2 cellular contexts compared by ENCODE assay signal in genomic region chr1:2004867-2005266, GRCh38.
TF ChIP-seq lines count a peak whose summit lies in the region.

No MANE protein-coding gene starts in this region.

TF ChIP-seq in SK-N-SH, 30 proteins besides CTCF, POLR2A, EP300 and RAD21:
- TF ChIP-seq RXRA (IDR thresholded peaks at IDR 0.05; ENCODE audit: borderline replicate concordance, low read depth), result no peak
- no peak for TF ChIP-seq POLR2AphosphoS5 (IDR thresholded peaks at IDR 0.05; ENCODE audit: low read depth, low read length)
- TF ChIP-seq, protein P1, sequence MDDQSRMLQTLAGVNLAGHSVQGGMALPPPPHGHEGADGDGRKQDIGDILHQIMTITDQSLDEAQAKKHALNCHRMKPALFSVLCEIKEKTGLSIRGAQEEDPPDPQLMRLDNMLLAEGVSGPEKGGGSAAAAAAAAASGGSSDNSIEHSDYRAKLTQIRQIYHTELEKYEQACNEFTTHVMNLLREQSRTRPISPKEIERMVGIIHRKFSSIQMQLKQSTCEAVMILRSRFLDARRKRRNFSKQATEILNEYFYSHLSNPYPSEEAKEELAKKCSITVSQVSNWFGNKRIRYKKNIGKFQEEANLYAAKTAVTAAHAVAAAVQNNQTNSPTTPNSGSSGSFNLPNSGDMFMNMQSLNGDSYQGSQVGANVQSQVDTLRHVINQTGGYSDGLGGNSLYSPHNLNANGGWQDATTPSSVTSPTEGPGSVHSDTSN (IDR thresholded peaks at IDR 0.05), result no peak
- no peak for TF ChIP-seq RCOR1 (IDR thresholded peaks at IDR 0.05; ENCODE audit: low read length)
- no peak for TF ChIP-seq TEAD4 (IDR thresholded peaks at IDR 0.05; ENCODE audit: borderline replicate concordance, insufficient read depth)
- TF ChIP-seq, protein P2, sequence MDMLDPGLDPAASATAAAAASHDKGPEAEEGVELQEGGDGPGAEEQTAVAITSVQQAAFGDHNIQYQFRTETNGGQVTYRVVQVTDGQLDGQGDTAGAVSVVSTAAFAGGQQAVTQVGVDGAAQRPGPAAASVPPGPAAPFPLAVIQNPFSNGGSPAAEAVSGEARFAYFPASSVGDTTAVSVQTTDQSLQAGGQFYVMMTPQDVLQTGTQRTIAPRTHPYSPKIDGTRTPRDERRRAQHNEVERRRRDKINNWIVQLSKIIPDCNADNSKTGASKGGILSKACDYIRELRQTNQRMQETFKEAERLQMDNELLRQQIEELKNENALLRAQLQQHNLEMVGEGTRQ (IDR thresholded peaks at IDR 0.05; ENCODE audit: borderline replicate concordance, low read depth, low read length), result no peak
- TF ChIP-seq NFIC (IDR thresholded peaks at IDR 0.05; ENCODE audit: borderline replicate concordance), result no peak
- TF ChIP-seq TAF1 (IDR thresholded peaks at IDR 0.05; ENCODE audit: borderline replicate concordance, low read depth, low read length), result no peak
- no peak for TF ChIP-seq ELF1 (IDR thresholded peaks at IDR 0.05)
- TF ChIP-seq JUND (IDR thresholded peaks at IDR 0.05), result no peak
- no peak for TF ChIP-seq FOXJ3 (CRISPR knock-in tag; IDR thresholded peaks at IDR 0.05)
- TF ChIP-seq MEF2A (IDR thresholded peaks at IDR 0.05; ENCODE audit: borderline replicate concordance, low read depth), result no peak
- TF ChIP-seq NRF1 (IDR thresholded peaks at IDR 0.05; ENCODE audit: low read depth, low read length), result no peak
- TF ChIP-seq SIN3A (IDR thresholded peaks at IDR 0.05; ENCODE audit: borderline replicate concordance, low read depth, low read length), result no peak
- TF ChIP-seq, protein P3, sequence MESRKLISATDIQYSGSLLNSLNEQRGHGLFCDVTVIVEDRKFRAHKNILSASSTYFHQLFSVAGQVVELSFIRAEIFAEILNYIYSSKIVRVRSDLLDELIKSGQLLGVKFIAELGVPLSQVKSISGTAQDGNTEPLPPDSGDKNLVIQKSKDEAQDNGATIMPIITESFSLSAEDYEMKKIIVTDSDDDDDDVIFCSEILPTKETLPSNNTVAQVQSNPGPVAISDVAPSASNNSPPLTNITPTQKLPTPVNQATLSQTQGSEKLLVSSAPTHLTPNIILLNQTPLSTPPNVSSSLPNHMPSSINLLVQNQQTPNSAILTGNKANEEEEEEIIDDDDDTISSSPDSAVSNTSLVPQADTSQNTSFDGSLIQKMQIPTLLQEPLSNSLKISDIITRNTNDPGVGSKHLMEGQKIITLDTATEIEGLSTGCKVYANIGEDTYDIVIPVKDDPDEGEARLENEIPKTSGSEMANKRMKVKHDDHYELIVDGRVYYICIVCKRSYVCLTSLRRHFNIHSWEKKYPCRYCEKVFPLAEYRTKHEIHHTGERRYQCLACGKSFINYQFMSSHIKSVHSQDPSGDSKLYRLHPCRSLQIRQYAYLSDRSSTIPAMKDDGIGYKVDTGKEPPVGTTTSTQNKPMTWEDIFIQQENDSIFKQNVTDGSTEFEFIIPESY (IDR thresholded peaks at IDR 0.05; ENCODE audit: borderline replicate concordance, low read depth), result no peak
- TF ChIP-seq REST (IDR thresholded peaks at IDR 0.05; ENCODE audit: low read depth, low read length), result no peak
- no peak for TF ChIP-seq GATA2 (CRISPR knock-in tag; IDR thresholded peaks at IDR 0.05)
- TF ChIP-seq FOXM1 (IDR thresholded peaks at IDR 0.05; ENCODE audit: low read depth), result no peak
- TF ChIP-seq GABPA (IDR thresholded peaks at IDR 0.05; ENCODE audit: low read depth), result no peak

TF ChIP-seq in SK-N-SH treated with all-trans-retinoic acid at 6 μM for 48 hours, 23 proteins besides CTCF, POLR2A, EP300 and RAD21:
- TF ChIP-seq ESRRG (CRISPR knock-in tag; IDR thresholded peaks at IDR 0.05) (no peak), CREB5 (CRISPR knock-in tag; IDR thresholded peaks at IDR 0.05; ENCODE audit: low read depth) (no peak), ZNF70 (CRISPR knock-in tag; IDR thresholded peaks at IDR 0.05) (no peak), SNAI2 (CRISPR knock-in tag; IDR thresholded peaks at IDR 0.05) (no peak), ZNF8 (CRISPR knock-in tag; IDR thresholded peaks at IDR 0.05) (no peak), BACH2 (CRISPR knock-in tag; IDR thresholded peaks at IDR 0.05; ENCODE audit: borderline replicate concordance) (no peak), ZFP3 (CRISPR knock-in tag; IDR thresholded peaks at IDR 0.05) (no peak), ARNTL (CRISPR knock-in tag; IDR thresholded peaks at IDR 0.05; ENCODE audit: borderline replicate concordance, low read depth) (no peak), TOX (CRISPR knock-in tag; IDR thresholded peaks at IDR 0.05; ENCODE audit: borderline replicate concordance) (no peak), GLIS3 (CRISPR knock-in tag; IDR thresholded peaks at IDR 0.05) (no peak), OSR1 (CRISPR knock-in tag; IDR thresholded peaks at IDR 0.05) (no peak), CSDC2 (CRISPR knock-in tag; IDR thresholded peaks at IDR 0.05) (no peak)
- TF ChIP-seq, protein P4, sequence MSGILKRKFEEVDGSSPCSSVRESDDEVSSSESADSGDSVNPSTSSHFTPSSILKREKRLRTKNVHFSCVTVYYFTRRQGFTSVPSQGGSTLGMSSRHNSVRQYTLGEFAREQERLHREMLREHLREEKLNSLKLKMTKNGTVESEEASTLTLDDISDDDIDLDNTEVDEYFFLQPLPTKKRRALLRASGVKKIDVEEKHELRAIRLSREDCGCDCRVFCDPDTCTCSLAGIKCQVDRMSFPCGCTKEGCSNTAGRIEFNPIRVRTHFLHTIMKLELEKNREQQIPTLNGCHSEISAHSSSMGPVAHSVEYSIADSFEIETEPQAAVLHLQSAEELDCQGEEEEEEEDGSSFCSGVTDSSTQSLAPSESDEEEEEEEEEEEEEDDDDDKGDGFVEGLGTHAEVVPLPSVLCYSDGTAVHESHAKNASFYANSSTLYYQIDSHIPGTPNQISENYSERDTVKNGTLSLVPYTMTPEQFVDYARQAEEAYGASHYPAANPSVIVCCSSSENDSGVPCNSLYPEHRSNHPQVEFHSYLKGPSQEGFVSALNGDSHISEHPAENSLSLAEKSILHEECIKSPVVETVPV (CRISPR knock-in tag; IDR thresholded peaks at IDR 0.05), result no peak
TF ChIP-seq in SK-N-SH treated with all-trans-retinoic acid at 6 μM for 48 hours: peak in this region for 0.
